ENCODE assay signal across 8 cellular contexts in the genomic region with DNA sequence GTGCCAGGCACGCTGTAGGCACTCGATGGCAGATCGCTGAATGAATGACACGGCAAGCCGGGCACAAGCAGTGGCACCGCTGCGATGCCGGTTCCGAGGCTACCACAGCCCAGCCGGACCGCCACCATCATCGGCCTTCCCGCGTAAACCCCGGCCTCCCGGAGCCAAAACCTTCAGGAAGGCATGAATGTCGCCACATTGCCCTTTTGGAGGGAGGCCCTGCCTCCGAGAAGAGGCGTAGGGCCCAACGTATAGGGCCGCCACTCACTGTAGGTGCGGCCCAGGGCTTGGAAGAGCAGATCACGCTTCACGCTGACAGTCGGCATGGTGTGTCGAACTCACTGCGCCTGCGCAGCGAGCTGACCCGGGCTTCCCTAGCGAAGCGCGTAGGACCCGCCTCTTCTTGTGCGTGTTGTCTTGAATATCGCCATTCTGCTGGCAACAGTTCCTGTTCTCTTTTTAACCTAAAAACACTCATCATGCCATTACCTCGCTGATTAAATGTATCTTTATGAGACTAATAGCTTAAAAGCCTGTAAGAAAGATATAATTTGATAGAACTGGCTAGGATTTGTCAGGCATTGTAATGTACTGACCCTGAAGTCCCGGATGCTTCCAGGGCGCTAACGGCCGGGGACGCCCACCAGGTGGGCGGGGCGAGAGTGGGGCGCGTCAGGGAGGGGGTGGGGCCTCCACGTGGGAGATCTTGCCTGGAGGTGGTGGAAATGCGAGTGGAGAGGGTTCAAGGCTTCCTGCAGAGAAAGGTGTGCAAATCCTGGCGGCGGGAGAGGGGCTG. TPM values are rescaled to one million over a fixed set of nuclear protein-coding genes. Genes with fewer than 3 reads are reported as not detected.
DNase-seq lines count a peak whose midpoint lies in the region; TF ChIP-seq lines count a peak whose summit lies in the region.

A gene (minus strand): TSS at position 345 of the 796 bp plus-strand sequence. CDS start 19 bp downstream, at position 326.

- H3K9me3 Mint-ChIP-seq in neural crest cell, result no peaks in the 10 kb centered on the region

- H4K20me1 ChIP-seq in MM.1S (ENCODE audit: insufficient read depth, low read length), result peaks cover 12% of the 10 kb centered on the region

- H3K4me1 ChIP-seq in ES-I3 (ENCODE audit: insufficient read depth, low read length) (no peaks in the 10 kb centered on the region; the same call in 1 of the 2 replicates), HAP-1 (peaks cover 16% of the 10 kb centered on the region), MM.1S (ENCODE audit: low read length) (peaks cover 32% of the 10 kb centered on the region), stomach smooth muscle (ENCODE audit: control insufficient read depth, insufficient read depth, low read length) (peaks cover 10% of the 10 kb centered on the region)

- peak; percentile 91 to 95 for DNase-seq in HAP-1 (ENCODE audit: low spot score in 2 of 2)
- DNase-seq in MM.1S, result peak; percentile 97
- DNase-seq in SIG-M5 (lab: John Stamatoyannopoulos, UW), result peak; percentile 45
- peak; percentile 85 for DNase-seq in activated gamma-delta T cell (lab: John Stamatoyannopoulos, UW)
- peak; percentile 97 for DNase-seq in fibroblast of villous mesenchyme (ENCODE audit: low read depth)
- peak; percentile 84 for DNase-seq in neural crest cell (ENCODE audit: low read depth, low spot score)

- peak within 1 kb of the TSS; percentile 88 for H3K4me2 ChIP-seq in MM.1S (ENCODE audit: low read depth, low read length)

- H3K36me3 ChIP-seq in ES-I3 (ENCODE audit: insufficient read depth, low read length), result no peaks in the 10 kb centered on the region
- H3K36me3 ChIP-seq in HAP-1 (replicated peaks), result peaks cover 3% of the 10 kb centered on the region; the same call in 1 of the 2 replicates
- no peaks in the 10 kb centered on the region for H3K36me3 ChIP-seq in MM.1S (replicated peaks; ENCODE audit: insufficient read depth, low read length)
- no peaks in the 10 kb centered on the region for H3K36me3 ChIP-seq in stomach smooth muscle (ENCODE audit: control insufficient read depth in 2 of 2, insufficient read depth in 2 of 2, low read length in 2 of 2)

- peak within 1 kb of the TSS; percentile 60 for H2AFZ ChIP-seq in MM.1S (ENCODE audit: low read length)

- H3K27me3 ChIP-seq in HAP-1 (ENCODE audit: low read depth), result no peaks in the 10 kb centered on the region
- no peaks in the 10 kb centered on the region for H3K27me3 ChIP-seq in MM.1S (replicated peaks; ENCODE audit: insufficient read depth, low read length)
- H3K27me3 ChIP-seq in stomach smooth muscle (ENCODE audit: control insufficient read depth in 1 of 2, insufficient read depth in 2 of 2, low read length in 2 of 2), result no peaks in the 10 kb centered on the region

- H3F3A ChIP-seq in MM.1S (ENCODE audit: insufficient read depth, low read length), result peaks cover 24% of the 10 kb centered on the region

- peak within 1 kb of the TSS; percentile 100 for H3K27ac Mint-ChIP-seq in neural crest cell (ENCODE audit: unreplicated experiment)

- H3K27ac ChIP-seq in MM.1S (ENCODE audit: low read length) (peak within 1 kb of the TSS; percentile 93), stomach smooth muscle (ENCODE audit: low read length) (peak within 1 kb of the TSS; percentile 94)

- TF ChIP-seq CTCF in MM.1S (IDR thresholded peaks at IDR 0.05; ENCODE audit: low read length) (no peak), fibroblast of villous mesenchyme (IDR thresholded peaks at IDR 0.05; ENCODE audit: insufficient read depth, low read depth, low read length) (no peak), neural crest cell (conservative IDR thresholded peaks at IDR 0.05) (no peak)

- peak within 1 kb of the TSS; percentile 92 for H3K9ac ChIP-seq in ES-I3 (ENCODE audit: low read depth, low read length)
- H3K9ac ChIP-seq in MM.1S (ENCODE audit: low read length), result peak within 1 kb of the TSS; percentile 99
- peak within 1 kb of the TSS; percentile 89 to 96 for H3K9ac ChIP-seq in stomach smooth muscle (ENCODE audit: low read length in 2 of 2)

- H3K79me2 ChIP-seq in MM.1S (ENCODE audit: low read length), result peaks cover 54% of the 10 kb centered on the region

- no peaks in the 10 kb centered on the region for H3K9me3 ChIP-seq in ES-I3 (ENCODE audit: control insufficient read depth, insufficient read depth, low read length)
- no peaks in the 10 kb centered on the region; the same call in 1 of the 2 replicates for H3K9me3 ChIP-seq in HAP-1
- H3K9me3 ChIP-seq in MM.1S (replicated peaks; ENCODE audit: insufficient read depth, low read length), result no peaks in the 10 kb centered on the region
- no peaks in the 10 kb centered on the region for H3K9me3 ChIP-seq in stomach smooth muscle (ENCODE audit: control insufficient read depth in 2 of 2, low read length in 2 of 2)

- H3K4me3 ChIP-seq in HAP-1 (peak within 1 kb of the TSS; percentile 91), MM.1S (ENCODE audit: low read length) (peak within 1 kb of the TSS; percentile 98), fibroblast of villous mesenchyme (ENCODE audit: low read depth, low read length) (peak within 1 kb of the TSS; percentile 99), stomach smooth muscle (ENCODE audit: low read length in 2 of 2) (peak within 1 kb of the TSS; percentile 96 to 99)

- no peaks in the 10 kb centered on the region for H3K27me3 Mint-ChIP-seq in neural crest cell (ENCODE audit: low read depth)

- no peaks in the 10 kb centered on the region for H3K9me2 ChIP-seq in MM.1S (replicated peaks; ENCODE audit: insufficient read depth, low read length)

- H3K4me1 Mint-ChIP-seq in neural crest cell, result peaks cover 27% of the 10 kb centered on the region

- in situ Hi-C loops in HAP-1 (cut with MboI; ENCODE audit: low sequenced_read_pairs), result no loop called here

- H3K36me3 Mint-ChIP-seq in neural crest cell (ENCODE audit: low read depth), result no peaks in the 10 kb centered on the region

- peak within 1 kb of the TSS; percentile 99 for H3K4me3 Mint-ChIP-seq in neural crest cell

RNA-seq across cellular contexts. Expression of the gene that starts here (rescaled TPM):
- total RNA-seq in fibroblast of villous mesenchyme, result 18.0 and 25.9 TPM in 2 replicates
- total RNA-seq in neural crest cell, result 38.7 and 39.9 TPM in 2 replicates

Comparison
In these comparisons a context has a peak if more than half of its experiments do, and no peak if none do; other contexts are left out.
1. Peak in every context shown above with its lines: DNase-seq, H3K4me3 ChIP-seq and H3K27ac ChIP-seq.
2. DNase-seq: peak in every context shown above with its lines; median percentile 97 in MM.1S; 97 in fibroblast of villous mesenchyme; 93 in HAP-1; 85 in activated gamma-delta T cell; 84 in neural crest cell; 45 in SIG-M5.